8 cellular contexts compared by ENCODE assay signal in genomic region chr22:20859615-20860014, GRCh38. TPM values are rescaled to one million over a fixed set of nuclear protein-coding genes. Genes with fewer than 3 reads are reported as not detected.
DNase-seq lines count a peak whose midpoint lies in the region; ATAC-seq and TF ChIP-seq lines count a peak whose summit lies in the region.

No MANE protein-coding gene starts in this region.

- POLR2A ChIA-PET in WTC11 (lab: Charles Lee) = no interaction called here

- no peaks in the 10 kb centered on the region; the same call in 1 of the 2 replicates for H3K27me3 Mint-ChIP-seq in WTC11 (ENCODE audit: low read depth)

- no peak overlapping the region for H3K27ac Mint-ChIP-seq in WTC11
- peak overlapping the region; percentile 91 for H3K27ac Mint-ChIP-seq in stimulated activated effector memory CD8-positive, alpha-beta T cell treated with anti-CD3 and anti-CD28 coated beads, Interleukin-12 subunit alpha, Interleukin-12 subunit beta, amount 100 ng/mL, for 72 hours

- peak; percentile 14 for DNase-seq in NCI-H1092 treated with DMSO at 0.1 percent for 48 hours (lab: John Stamatoyannopoulos, UW)
- DNase-seq in NCI-H1092 (lab: John Stamatoyannopoulos, UW) = no peak
- no peak for DNase-seq in WTC11 (ENCODE audit: low spot score)
- no peak for DNase-seq in stimulated activated effector memory CD8-positive, alpha-beta T cell treated with anti-CD3 and anti-CD28 coated beads, Interleukin-12 subunit alpha, Interleukin-12 subunit beta, amount 100 ng/mL, for 72 hours (ENCODE audit: low spot score in 2 of 2)

- ATAC-seq in WTC11 = no peak
- no peak for ATAC-seq in stimulated activated effector memory CD8-positive, alpha-beta T cell treated with anti-CD3 and anti-CD28 coated beads, Interleukin-12 subunit alpha, Interleukin-12 subunit beta, amount 100 ng/mL, for 72 hours
- no peak for ATAC-seq in GM21381 (IDR thresholded peaks at IDR 0.05; ENCODE audit: unreplicated experiment)
- ATAC-seq in HG03097 (IDR thresholded peaks at IDR 0.05; ENCODE audit: low FRiP score, unreplicated experiment) = no peak
- no peak for ATAC-seq in activated CD4-positive, CD25-positive, alpha-beta regulatory T cell treated with anti-CD3 and anti-CD28 coated beads, Interleukin-2, amount 50 U/mL, for 24 hours

- TF ChIP-seq CTCF in WTC11 (IDR thresholded peaks at IDR 0.05) = no peak

- no peaks in the 10 kb centered on the region for H3K9me3 Mint-ChIP-seq in WTC11
- no peaks in the 10 kb centered on the region for H3K9me3 Mint-ChIP-seq in stimulated activated effector memory CD8-positive, alpha-beta T cell treated with anti-CD3 and anti-CD28 coated beads, Interleukin-12 subunit alpha, Interleukin-12 subunit beta, amount 100 ng/mL, for 72 hours

- H3K36me3 Mint-ChIP-seq in WTC11 = no peaks in the 10 kb centered on the region
- H3K36me3 Mint-ChIP-seq in stimulated activated effector memory CD8-positive, alpha-beta T cell treated with anti-CD3 and anti-CD28 coated beads, Interleukin-12 subunit alpha, Interleukin-12 subunit beta, amount 100 ng/mL, for 72 hours = peaks cover 56% of the 10 kb centered on the region

- peak overlapping the region; percentile 79 for H3K4me3 Mint-ChIP-seq in WTC11
- peak overlapping the region; percentile 92 for H3K4me3 Mint-ChIP-seq in stimulated activated effector memory CD8-positive, alpha-beta T cell treated with anti-CD3 and anti-CD28 coated beads, Interleukin-12 subunit alpha, Interleukin-12 subunit beta, amount 100 ng/mL, for 72 hours

- peak overlapping the region; percentile 88 for H3K4me3 ChIP-seq in iPS-11a (ENCODE audit: low read depth, low read length)

- CTCF ChIA-PET in WTC11 (lab: Charles Lee) = interaction anchor here (0.6 to 1.9 kb wide), 5 partner anchors 8 to 118 kb away, joined by 3 to 8 read pairs (median 5); no protein-coding TSS in a partner anchor

- H3K4me1 Mint-ChIP-seq in WTC11 = peaks cover 22% of the 10 kb centered on the region
- peaks cover 57% of the 10 kb centered on the region for H3K4me1 Mint-ChIP-seq in stimulated activated effector memory CD8-positive, alpha-beta T cell treated with anti-CD3 and anti-CD28 coated beads, Interleukin-12 subunit alpha, Interleukin-12 subunit beta, amount 100 ng/mL, for 72 hours

TF ChIP-seq in WTC11, 78 proteins besides CTCF, POLR2A, EP300 and RAD21 (continues in another document):
- no peak for TF ChIP-seq RELA (CRISPR knock-in tag; IDR thresholded peaks at IDR 0.05; ENCODE audit: borderline replicate concordance)
- no peak for TF ChIP-seq AFF4 (CRISPR knock-in tag; IDR thresholded peaks at IDR 0.05; ENCODE audit: borderline replicate concordance)
- TF ChIP-seq, protein P1, sequence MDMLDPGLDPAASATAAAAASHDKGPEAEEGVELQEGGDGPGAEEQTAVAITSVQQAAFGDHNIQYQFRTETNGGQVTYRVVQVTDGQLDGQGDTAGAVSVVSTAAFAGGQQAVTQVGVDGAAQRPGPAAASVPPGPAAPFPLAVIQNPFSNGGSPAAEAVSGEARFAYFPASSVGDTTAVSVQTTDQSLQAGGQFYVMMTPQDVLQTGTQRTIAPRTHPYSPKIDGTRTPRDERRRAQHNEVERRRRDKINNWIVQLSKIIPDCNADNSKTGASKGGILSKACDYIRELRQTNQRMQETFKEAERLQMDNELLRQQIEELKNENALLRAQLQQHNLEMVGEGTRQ (CRISPR knock-in tag; IDR thresholded peaks at IDR 0.05) = no peak
- no peak for TF ChIP-seq CDX4 (CRISPR knock-in tag; IDR thresholded peaks at IDR 0.05; ENCODE audit: borderline replicate concordance)
- TF ChIP-seq, protein P2, sequence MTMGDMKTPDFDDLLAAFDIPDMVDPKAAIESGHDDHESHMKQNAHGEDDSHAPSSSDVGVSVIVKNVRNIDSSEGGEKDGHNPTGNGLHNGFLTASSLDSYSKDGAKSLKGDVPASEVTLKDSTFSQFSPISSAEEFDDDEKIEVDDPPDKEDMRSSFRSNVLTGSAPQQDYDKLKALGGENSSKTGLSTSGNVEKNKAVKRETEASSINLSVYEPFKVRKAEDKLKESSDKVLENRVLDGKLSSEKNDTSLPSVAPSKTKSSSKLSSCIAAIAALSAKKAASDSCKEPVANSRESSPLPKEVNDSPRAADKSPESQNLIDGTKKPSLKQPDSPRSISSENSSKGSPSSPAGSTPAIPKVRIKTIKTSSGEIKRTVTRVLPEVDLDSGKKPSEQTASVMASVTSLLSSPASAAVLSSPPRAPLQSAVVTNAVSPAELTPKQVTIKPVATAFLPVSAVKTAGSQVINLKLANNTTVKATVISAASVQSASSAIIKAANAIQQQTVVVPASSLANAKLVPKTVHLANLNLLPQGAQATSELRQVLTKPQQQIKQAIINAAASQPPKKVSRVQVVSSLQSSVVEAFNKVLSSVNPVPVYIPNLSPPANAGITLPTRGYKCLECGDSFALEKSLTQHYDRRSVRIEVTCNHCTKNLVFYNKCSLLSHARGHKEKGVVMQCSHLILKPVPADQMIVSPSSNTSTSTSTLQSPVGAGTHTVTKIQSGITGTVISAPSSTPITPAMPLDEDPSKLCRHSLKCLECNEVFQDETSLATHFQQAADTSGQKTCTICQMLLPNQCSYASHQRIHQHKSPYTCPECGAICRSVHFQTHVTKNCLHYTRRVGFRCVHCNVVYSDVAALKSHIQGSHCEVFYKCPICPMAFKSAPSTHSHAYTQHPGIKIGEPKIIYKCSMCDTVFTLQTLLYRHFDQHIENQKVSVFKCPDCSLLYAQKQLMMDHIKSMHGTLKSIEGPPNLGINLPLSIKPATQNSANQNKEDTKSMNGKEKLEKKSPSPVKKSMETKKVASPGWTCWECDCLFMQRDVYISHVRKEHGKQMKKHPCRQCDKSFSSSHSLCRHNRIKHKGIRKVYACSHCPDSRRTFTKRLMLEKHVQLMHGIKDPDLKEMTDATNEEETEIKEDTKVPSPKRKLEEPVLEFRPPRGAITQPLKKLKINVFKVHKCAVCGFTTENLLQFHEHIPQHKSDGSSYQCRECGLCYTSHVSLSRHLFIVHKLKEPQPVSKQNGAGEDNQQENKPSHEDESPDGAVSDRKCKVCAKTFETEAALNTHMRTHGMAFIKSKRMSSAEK (CRISPR knock-in tag; IDR thresholded peaks at IDR 0.05; ENCODE audit: borderline replicate concordance) = no peak
- TF ChIP-seq, protein P3, sequence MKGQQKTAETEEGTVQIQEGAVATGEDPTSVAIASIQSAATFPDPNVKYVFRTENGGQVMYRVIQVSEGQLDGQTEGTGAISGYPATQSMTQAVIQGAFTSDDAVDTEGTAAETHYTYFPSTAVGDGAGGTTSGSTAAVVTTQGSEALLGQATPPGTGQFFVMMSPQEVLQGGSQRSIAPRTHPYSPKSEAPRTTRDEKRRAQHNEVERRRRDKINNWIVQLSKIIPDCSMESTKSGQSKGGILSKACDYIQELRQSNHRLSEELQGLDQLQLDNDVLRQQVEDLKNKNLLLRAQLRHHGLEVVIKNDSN (CRISPR knock-in tag; IDR thresholded peaks at IDR 0.05) = no peak
- no peak for TF ChIP-seq ATF3 (CRISPR knock-in tag; conservative IDR thresholded peaks at IDR 0.05)
- no peak for TF ChIP-seq ETV6 (CRISPR knock-in tag; IDR thresholded peaks at IDR 0.05)
- no peak for TF ChIP-seq SMAD3 (CRISPR knock-in tag; IDR thresholded peaks at IDR 0.05; ENCODE audit: borderline replicate concordance)
- no peak for TF ChIP-seq JAZF1 (CRISPR knock-in tag; IDR thresholded peaks at IDR 0.05)
- TF ChIP-seq CBFB (CRISPR knock-in tag; IDR thresholded peaks at IDR 0.05; ENCODE audit: low read depth) = no peak
- TF ChIP-seq GRHL2 (CRISPR knock-in tag; IDR thresholded peaks at IDR 0.05; ENCODE audit: insufficient replicate concordance, severe bottlenecking) = no peak
- no peak for TF ChIP-seq TEAD4 (CRISPR knock-in tag; IDR thresholded peaks at IDR 0.05)
- TF ChIP-seq ELF4 (CRISPR knock-in tag; IDR thresholded peaks at IDR 0.05; ENCODE audit: low read depth) = no peak
- TF ChIP-seq GABPB1 (CRISPR knock-in tag; IDR thresholded peaks at IDR 0.05) = no peak

RNA-seq across cellular contexts. Expression of gene SNAP29, which starts 0.8 kb away (rescaled TPM):
- 13.3 to 14.7 TPM (median 14.0 TPM) in 3 replicates for total RNA-seq in WTC11 (2021)

RNA-seq across cellular contexts. Expression of gene PI4KA, which starts 1.0 kb away (rescaled TPM):
- total RNA-seq in WTC11 (2021) = 43.9 to 45.5 TPM (median 45.1 TPM) in 3 replicates

RNA-seq across cellular contexts. Expression of gene CRKL, which starts 57.6 kb away (rescaled TPM):
- 113 to 115 TPM (median 114 TPM) in 3 replicates for total RNA-seq in WTC11 (2021)
